ENCODE assay signal across 8 cellular contexts in the genomic region with DNA sequence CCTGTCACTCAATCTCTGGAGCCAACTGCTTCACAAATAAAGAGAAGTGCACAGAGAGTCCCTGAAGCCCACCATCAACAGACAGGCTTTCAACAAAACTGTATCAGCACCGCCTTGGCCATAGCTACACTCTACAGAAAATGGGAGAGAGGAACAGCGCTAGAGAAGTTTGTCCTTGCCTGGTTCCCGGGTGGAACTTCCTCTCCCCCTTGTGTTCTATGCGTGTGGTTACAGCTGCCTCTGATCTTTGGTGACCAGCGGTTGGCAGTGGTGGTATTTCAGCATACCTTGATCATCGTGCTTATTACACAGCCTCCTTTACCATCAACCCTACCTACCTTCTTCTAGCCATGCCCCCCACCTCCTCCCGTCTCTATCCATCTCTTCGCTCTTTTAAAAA.
DNase-seq lines count a peak whose midpoint lies in the region; ATAC-seq, FAIRE-seq and TF ChIP-seq lines count a peak whose summit lies in the region.

No MANE protein-coding gene starts in this region.

- no peak overlapping the region for H3K27ac ChIP-seq in GM23338 (ENCODE audit: low read depth)
- H3K27ac ChIP-seq in VCaP: no peak overlapping the region
- no peak overlapping the region for H3K27ac ChIP-seq in keratinocyte (ENCODE audit: control insufficient read depth, insufficient read depth, low read length)

- H3K9me3 ChIP-seq in keratinocyte (ENCODE audit: control insufficient read depth, low read depth, low read length) (no peaks in the 10 kb centered on the region), mucosa of descending colon (no peaks in the 10 kb centered on the region)

- no peaks in the 10 kb centered on the region for H3K9me1 ChIP-seq in keratinocyte (ENCODE audit: control insufficient read depth, extremely low read depth, insufficient read depth, low read length)

- no peak overlapping the region for H3K27ac Mint-ChIP-seq in GM23338

- no peak for FAIRE-seq in keratinocyte (lab: Jason Lieb, UNC)

- H3K9ac ChIP-seq in keratinocyte (ENCODE audit: control insufficient read depth, extremely low read depth, insufficient read depth, low read length): no peak overlapping the region

- H3K27me3 ChIP-seq in GM23338 (ENCODE audit: insufficient read depth) (no peaks in the 10 kb centered on the region), keratinocyte (ENCODE audit: control insufficient read depth, extremely low read depth, insufficient read depth, low read length) (peaks cover 4% of the 10 kb centered on the region)

- no peak overlapping the region for H3K4me3 Mint-ChIP-seq in GM23338

- H3K9me3 Mint-ChIP-seq in GM23338: peaks cover 4% of the 10 kb centered on the region; the same call in 2 of the 3 replicates

- H3K4me1 ChIP-seq in GM23338 (ENCODE audit: insufficient read depth) (peaks cover 16% of the 10 kb centered on the region), keratinocyte (ENCODE audit: control insufficient read depth, extremely low read depth, insufficient read depth, low read length) (no peaks in the 10 kb centered on the region), mucosa of descending colon (ENCODE audit: low read depth) (no peaks in the 10 kb centered on the region)

- DNase-seq in AG08395 (ENCODE audit: low spot score) (peak; percentile 51), GM23338 (ENCODE audit: low spot score) (peak; percentile 79), keratinocyte (ENCODE audit: low read depth, low spot score) (no peak), mucosa of descending colon (no peak)
- DNase-seq in activated CD4-positive, alpha-beta T cell treated with anti-CD3 and anti-CD28 coated beads, Interleukin-2, amount 50 U/mL, for 1 hour: no peak
- DNase-seq in activated effector memory CD4-positive, alpha-beta T cell treated with anti-CD3 and anti-CD28 coated beads, Interleukin-2, amount 50 U/mL, for 16 hours: no peak

- no peaks in the 10 kb centered on the region for H3F3A ChIP-seq in GM23338 (replicated peaks; ENCODE audit: low read depth)

- peaks cover 52% of the 10 kb centered on the region for H3K4me1 Mint-ChIP-seq in GM23338

- H3K27me3 Mint-ChIP-seq in GM23338 (ENCODE audit: insufficient read depth, low read depth, poor library complexity): no peaks in the 10 kb centered on the region

- H3K4me2 ChIP-seq in GM23338 (no peak overlapping the region), keratinocyte (ENCODE audit: control insufficient read depth, extremely low read depth, insufficient read depth, low read depth, low read length) (no peak overlapping the region)

- H2AFZ ChIP-seq in GM23338 (no peak overlapping the region), keratinocyte (ENCODE audit: control insufficient read depth, low read length) (no peak overlapping the region)

- H3K4me3 ChIP-seq in GM23338 (no peak overlapping the region), keratinocyte (ENCODE audit: control insufficient read depth in 2 of 3, extremely low read depth in 1 of 3, insufficient read depth in 2 of 3, low read depth in 1 of 3, low read length in 3 of 3) (no peak overlapping the region), mucosa of descending colon (no peak overlapping the region)

- peaks cover 22% of the 10 kb centered on the region for H3K36me3 Mint-ChIP-seq in GM23338 (ENCODE audit: low read depth)

- dilution Hi-C loops in keratinocyte (cut with MboI; ENCODE audit: extremely low pct_ligation_motif_present, low sequenced_read_pairs): no loop called here

- H3K36me3 ChIP-seq in GM23338 (ENCODE audit: insufficient read depth) (no peaks in the 10 kb centered on the region), keratinocyte (ENCODE audit: control insufficient read depth in 2 of 2, extremely low read depth in 1 of 2, insufficient read depth in 2 of 2, low read length in 2 of 2) (no peaks in the 10 kb centered on the region), mucosa of descending colon (ENCODE audit: low read depth) (no peaks in the 10 kb centered on the region)

- H3K79me2 ChIP-seq in GM23338 (replicated peaks; ENCODE audit: insufficient read depth): peaks cover 3% of the 10 kb centered on the region; the same call in 1 of the 2 replicates
- no peaks in the 10 kb centered on the region for H3K79me2 ChIP-seq in keratinocyte (ENCODE audit: control insufficient read depth, insufficient read depth, low read length)

- H3K9me2 ChIP-seq in GM23338 (ENCODE audit: insufficient read depth): no peaks in the 10 kb centered on the region; the same call in 1 of the 2 replicates

- H4K20me1 ChIP-seq in GM23338 (replicated peaks; ENCODE audit: insufficient read depth) (no peaks in the 10 kb centered on the region), keratinocyte (ENCODE audit: control insufficient read depth, extremely low read depth, insufficient read depth, low read length) (no peaks in the 10 kb centered on the region)

- intact Hi-C loops in mucosa of descending colon (cut with DNase I, micrococcal nuclease): no loop called here

- ATAC-seq in GM23338: peak; percentile 96
- ATAC-seq in GM21447 (IDR thresholded peaks at IDR 0.05; ENCODE audit: unreplicated experiment): no peak
- ATAC-seq in mucosa of descending colon: no peak

- TF ChIP-seq CTCF in GM23338 (conservative IDR thresholded peaks at IDR 0.05; ENCODE audit: low read depth in 2 of 2): peak; percentile 74 to 91
- peak; percentile 91 for TF ChIP-seq CTCF in VCaP (conservative IDR thresholded peaks at IDR 0.05)
- TF ChIP-seq CTCF in keratinocyte (optimal IDR thresholded peaks at IDR 0.05 in 1 of 3, IDR thresholded peaks at IDR 0.05 in 1 of 3, conservative IDR thresholded peaks at IDR 0.05 in 1 of 3; ENCODE audit: extremely low read depth in 1 of 3, insufficient read depth in 2 of 3, low read length in 3 of 3): peak; percentile 12 to 33 (median 22)
- TF ChIP-seq CTCF in mucosa of descending colon (IDR thresholded peaks at IDR 0.05): no peak

TF ChIP-seq in GM23338, 12 proteins besides CTCF, POLR2A, EP300 and RAD21 (continues in another document):
- TF ChIP-seq, protein P1, sequence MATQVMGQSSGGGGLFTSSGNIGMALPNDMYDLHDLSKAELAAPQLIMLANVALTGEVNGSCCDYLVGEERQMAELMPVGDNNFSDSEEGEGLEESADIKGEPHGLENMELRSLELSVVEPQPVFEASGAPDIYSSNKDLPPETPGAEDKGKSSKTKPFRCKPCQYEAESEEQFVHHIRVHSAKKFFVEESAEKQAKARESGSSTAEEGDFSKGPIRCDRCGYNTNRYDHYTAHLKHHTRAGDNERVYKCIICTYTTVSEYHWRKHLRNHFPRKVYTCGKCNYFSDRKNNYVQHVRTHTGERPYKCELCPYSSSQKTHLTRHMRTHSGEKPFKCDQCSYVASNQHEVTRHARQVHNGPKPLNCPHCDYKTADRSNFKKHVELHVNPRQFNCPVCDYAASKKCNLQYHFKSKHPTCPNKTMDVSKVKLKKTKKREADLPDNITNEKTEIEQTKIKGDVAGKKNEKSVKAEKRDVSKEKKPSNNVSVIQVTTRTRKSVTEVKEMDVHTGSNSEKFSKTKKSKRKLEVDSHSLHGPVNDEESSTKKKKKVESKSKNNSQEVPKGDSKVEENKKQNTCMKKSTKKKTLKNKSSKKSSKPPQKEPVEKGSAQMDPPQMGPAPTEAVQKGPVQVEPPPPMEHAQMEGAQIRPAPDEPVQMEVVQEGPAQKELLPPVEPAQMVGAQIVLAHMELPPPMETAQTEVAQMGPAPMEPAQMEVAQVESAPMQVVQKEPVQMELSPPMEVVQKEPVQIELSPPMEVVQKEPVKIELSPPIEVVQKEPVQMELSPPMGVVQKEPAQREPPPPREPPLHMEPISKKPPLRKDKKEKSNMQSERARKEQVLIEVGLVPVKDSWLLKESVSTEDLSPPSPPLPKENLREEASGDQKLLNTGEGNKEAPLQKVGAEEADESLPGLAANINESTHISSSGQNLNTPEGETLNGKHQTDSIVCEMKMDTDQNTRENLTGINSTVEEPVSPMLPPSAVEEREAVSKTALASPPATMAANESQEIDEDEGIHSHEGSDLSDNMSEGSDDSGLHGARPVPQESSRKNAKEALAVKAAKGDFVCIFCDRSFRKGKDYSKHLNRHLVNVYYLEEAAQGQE (IDR thresholded peaks at IDR 0.05; ENCODE audit: unreplicated experiment): no peak
- TF ChIP-seq ZNF114 (CRISPR knock-in tag; IDR thresholded peaks at IDR 0.05): no peak
- TF ChIP-seq STAT1 (IDR thresholded peaks at IDR 0.05; ENCODE audit: unreplicated experiment): no peak
- no peak for TF ChIP-seq ZNF331 (CRISPR knock-in tag; IDR thresholded peaks at IDR 0.05; ENCODE audit: low read depth)
- TF ChIP-seq NANOG (IDR thresholded peaks at IDR 0.05; ENCODE audit: borderline replicate concordance): no peak
- TF ChIP-seq EZH2phosphoT487 (IDR thresholded peaks at IDR 0.05; ENCODE audit: unreplicated experiment): no peak
- TF ChIP-seq EZH2 (IDR thresholded peaks at IDR 0.05; ENCODE audit: low read depth, unreplicated experiment): no peak
- no peak for TF ChIP-seq JUNB (IDR thresholded peaks at IDR 0.05; ENCODE audit: unreplicated experiment)
- TF ChIP-seq, protein P2, sequence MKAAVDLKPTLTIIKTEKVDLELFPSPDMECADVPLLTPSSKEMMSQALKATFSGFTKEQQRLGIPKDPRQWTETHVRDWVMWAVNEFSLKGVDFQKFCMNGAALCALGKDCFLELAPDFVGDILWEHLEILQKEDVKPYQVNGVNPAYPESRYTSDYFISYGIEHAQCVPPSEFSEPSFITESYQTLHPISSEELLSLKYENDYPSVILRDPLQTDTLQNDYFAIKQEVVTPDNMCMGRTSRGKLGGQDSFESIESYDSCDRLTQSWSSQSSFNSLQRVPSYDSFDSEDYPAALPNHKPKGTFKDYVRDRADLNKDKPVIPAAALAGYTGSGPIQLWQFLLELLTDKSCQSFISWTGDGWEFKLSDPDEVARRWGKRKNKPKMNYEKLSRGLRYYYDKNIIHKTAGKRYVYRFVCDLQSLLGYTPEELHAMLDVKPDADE (IDR thresholded peaks at IDR 0.05): no peak

Comparison
In these comparisons a context has a peak if more than half of its experiments do, and no peak if none do; other contexts are left out.
1. DNase-seq: peak in AG08395 (single experiment) and GM23338 (single experiment); none in keratinocyte (single experiment), activated CD4-positive, alpha-beta T cell treated with anti-CD3 and anti-CD28 coated beads, Interleukin-2, amount 50 U/mL, for 1 hour (single experiment), activated effector memory CD4-positive, alpha-beta T cell treated with anti-CD3 and anti-CD28 coated beads, Interleukin-2, amount 50 U/mL, for 16 hours (single experiment) and mucosa of descending colon (0 of 3).